34 cellular contexts compared by ENCODE assay signal in genomic region chr5:24999732-25000131, GRCh38.
"Had no signal": no experiment of that assay in that cellular context is flagged by ENCODE, and none has a peak within 500 bp of the region (broad histone marks: within the 10 kb centered on the region; RNA-seq: fewer than 3 reads in every experiment).

No MANE protein-coding gene starts in this region.

- H3K27me3 ChIP-seq: MG63 had no signal

- H3K4me3 ChIP-seq: MG63 had no signal

- DNase-seq: Karpas-422, Kasumi-1, MG63, MM.1S, MV-4-11, NCI-H1048, NCI-H1092, NCI-H1092 treated with DMSO at 0.1 percent for 48 hours, NCI-H1105, NCI-H1105 treated with DMSO at 0.1 percent for 48 hours, NCI-H1417, NCI-H1417 treated with DMSO at 0.1 percent for 48 hours, NCI-H1436, NCI-H1436 treated with DMSO at 0.1 percent for 48 hours, NCI-H146, NCI-H1694, NCI-H1694 treated with DMSO at 0.1 percent for 48 hours, NCI-H187, NCI-H187 treated with DMSO at 0.1 percent for 48 hours, NCI-H1930, NCI-H2029, NCI-H2029 treated with DMSO at 0.1 percent for 48 hours, NCI-H2081, NCI-H2081 treated with DMSO at 0.1 percent for 48 hours, NCI-H2107, NCI-H2171, NCI-H2171 treated with DMSO at 0.1 percent for 48 hours, NCI-H2227 treated with DMSO at 0.1 percent for 48 hours, NCI-H226, NCI-H345, NCI-H446, NCI-H446 treated with DMSO at 0.1 percent for 48 hours, NCI-H510A, NCI-H510A treated with DMSO at 0.1 percent for 48 hours had no signal

- H3K36me3 ChIP-seq: MG63 had no signal
